1 cellular context compared by ENCODE assay signal in genomic region chr11:27471588-27472397, GRCh38.
TF ChIP-seq lines count a peak whose summit lies in the region.

No MANE protein-coding gene starts in this region.

TF ChIP-seq in K562, 482 proteins besides CTCF, POLR2A, EP300 and RAD21:
- TF ChIP-seq SIN3A (IDR thresholded peaks at IDR 0.05; ENCODE audit: borderline replicate concordance in 2 of 2, control insufficient read depth in 1 of 2, low read depth in 2 of 2, low read length in 2 of 2) (0 out of 4 replicates have a peak, but pooled peaks of 1 of the 2 experiments have one; percentile 37), FOXA3 (CRISPR knock-in tag; conservative IDR thresholded peaks at IDR 0.05 in 1 of 2, IDR thresholded peaks at IDR 0.05 in 1 of 2) (no peak), MITF (IDR thresholded peaks at IDR 0.05) (0 out of 2 replicates have a peak, but pooled peaks have one; percentile 7), ZNF76 (CRISPR knock-in tag; IDR thresholded peaks at IDR 0.05; ENCODE audit: borderline replicate concordance) (no peak), ZNF12 (CRISPR knock-in tag; IDR thresholded peaks at IDR 0.05) (0 out of 2 replicates have a peak, but pooled peaks have one; percentile 21), PHF8 (IDR thresholded peaks at IDR 0.05; ENCODE audit: borderline replicate concordance, low read length) (0 out of 2 replicates have a peak, but pooled peaks have one; percentile 52), NR2F6 (CRISPR knock-in tag; IDR thresholded peaks at IDR 0.05) (no peak), RBBP5 (IDR thresholded peaks at IDR 0.05; ENCODE audit: borderline replicate concordance, insufficient read depth, low read length, poor library complexity, severe bottlenecking) (peak; percentile 84), KAT7 (CRISPR knock-in tag; IDR thresholded peaks at IDR 0.05; ENCODE audit: borderline replicate concordance) (peak; percentile 37; the same call in 1 of the 2 replicates), ZFX (CRISPR knock-in tag; IDR thresholded peaks at IDR 0.05) (peak; percentile 22; the same call in 1 of the 2 replicates), NR2C2 (CRISPR knock-in tag; IDR thresholded peaks at IDR 0.05) (no peak), NR2C2 (tag; IDR thresholded peaks at IDR 0.05) (peak; percentile 38), RBM25 (IDR thresholded peaks at IDR 0.05; ENCODE audit: low read depth, low read length, severe bottlenecking) (no peak), NONO (IDR thresholded peaks at IDR 0.05; ENCODE audit: low read depth in 2 of 2, low read length in 1 of 2) (peak in 1 of 2 experiments; percentile 78; a peak in 1 of 4 replicates), ZNF740 (CRISPR knock-in tag; IDR thresholded peaks at IDR 0.05) (peak; percentile 36), ZNF740 (tag; IDR thresholded peaks at IDR 0.05) (no peak), HINFP (tag; conservative IDR thresholded peaks at IDR 0.05; ENCODE audit: low read depth) (no peak), YY1 (IDR thresholded peaks at IDR 0.05; ENCODE audit: borderline replicate concordance in 1 of 3, control insufficient read depth in 1 of 3, extremely low read depth in 1 of 3, insufficient read depth in 3 of 3, insufficient read length in 1 of 3, insufficient replicate concordance in 2 of 3, low read depth in 1 of 3, low read length in 2 of 3) (peak in 2 of 3 experiments; percentile 2 to 43), JUN (IDR thresholded peaks at IDR 0.05; ENCODE audit: borderline replicate concordance, low read depth, low read length) (no peak), JUN (CRISPR knock-in tag; IDR thresholded peaks at IDR 0.05; ENCODE audit: borderline replicate concordance) (no peak), ZBTB2 (IDR thresholded peaks at IDR 0.05) (0 out of 2 replicates have a peak, but pooled peaks have one; percentile 2), SAP30 (IDR thresholded peaks at IDR 0.05; ENCODE audit: borderline replicate concordance, insufficient read depth, low read depth, low read length, poor library complexity, severe bottlenecking) (peak; percentile 21), VEZF1 (CRISPR knock-in tag; IDR thresholded peaks at IDR 0.05) (peak; percentile 84), E2F6 (IDR thresholded peaks at IDR 0.05; ENCODE audit: borderline replicate concordance in 1 of 2, extremely low read depth in 1 of 2, insufficient read depth in 1 of 2, insufficient read length in 1 of 2, low read depth in 1 of 2, low read length in 1 of 2, poor library complexity in 1 of 2, severe bottlenecking in 1 of 2) (peak in 1 of 2 experiments; percentile 33), KDM5B (IDR thresholded peaks at IDR 0.05; ENCODE audit: insufficient replicate concordance, low read depth, low read length) (peak; percentile 15), RB1 (IDR thresholded peaks at IDR 0.05; ENCODE audit: low read depth) (peak; percentile 52; the same call in 1 of the 2 replicates), NCOA1 (IDR thresholded peaks at IDR 0.05; ENCODE audit: low read depth) (no peak)
